Comparison of ENCODE assay signal across 13 cellular contexts in the genomic region with DNA sequence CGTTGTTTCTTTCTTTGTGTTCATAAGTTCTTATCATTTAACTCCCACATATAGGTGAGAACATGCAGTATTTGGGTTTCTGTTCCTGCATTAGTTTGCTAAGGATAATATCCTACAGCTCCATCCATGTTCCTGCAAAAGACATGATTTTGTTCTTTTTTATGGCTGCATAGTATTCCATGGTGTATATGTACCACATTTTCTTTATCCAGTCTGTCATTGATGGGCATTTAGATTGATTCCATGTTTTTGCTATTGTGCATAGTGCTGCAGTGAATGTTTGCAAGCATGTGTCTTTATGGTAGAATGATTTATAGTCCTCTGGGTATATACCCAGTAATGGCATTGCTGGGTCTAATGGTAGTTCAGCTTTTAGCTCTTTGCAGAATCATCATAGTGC. TPM values are rescaled to one million over a fixed set of nuclear protein-coding genes. Genes with fewer than 3 reads are reported as not detected.
"Had no signal": no experiment of that assay in that cellular context is flagged by ENCODE, and none has a peak within 500 bp of the region (broad histone marks: within the 10 kb centered on the region; RNA-seq: fewer than 3 reads in every experiment).

No MANE protein-coding gene starts in this region.

RNA-seq across cellular contexts. Expression of gene SOSTDC1, which starts 9.2 kb away (rescaled TPM):
- total RNA-seq: activated B cell treated with CpG ODN at 0.5 μM for 24 hours; activated CD4-positive, alpha-beta memory T cell treated with anti-CD3 and anti-CD28 coated beads for 36 hours; activated CD4-positive, alpha-beta memory T cell treated with anti-CD3 and anti-CD28 coated beads, Interleukin-2, amount 10 ng/mL, durations not matched to agents 7 days and 5 days; activated CD4-positive, alpha-beta T cell treated with anti-CD3 and anti-CD28 coated beads for 36 hours; activated CD4-positive, alpha-beta T cell treated with anti-CD3 and anti-CD28 coated beads, Interleukin-2, amount 10 ng/mL, durations not matched to agents 24 days and 14 days; activated CD4-positive, alpha-beta T cell treated with anti-CD3 and anti-CD28 coated beads, Interleukin-2, amount 10 ng/mL, durations not matched to agents 7 days and 5 days; activated CD8-positive, alpha-beta memory T cell treated with anti-CD3 and anti-CD28 coated beads for 36 hours; activated CD8-positive, alpha-beta memory T cell treated with anti-CD3 and anti-CD28 coated beads, Interleukin-2, amount 10 ng/mL, durations not matched to agents 7 days and 5 days; activated CD8-positive, alpha-beta T cell treated with anti-CD3 and anti-CD28 coated beads for 36 hours; activated CD8-positive, alpha-beta T cell treated with anti-CD3 and anti-CD28 coated beads, Interleukin-2, amount 10 ng/mL, durations not matched to agents 7 days and 5 days; T-helper 1 cell treated with Interleukin-12 subunit alpha and Interleukin-12 subunit beta and Interleukin-4 antibody, amounts not matched to agents 30 ng/mL and 1 ng/mL, for 36 hours; T-helper 17 cell; T-helper 2 cell treated with Interferon-gamma antibody and Interleukin-4, amounts not matched to agents 100 ng/mL and 5 ng/mL, for 36 hours had no signal
